ENCODE assay signal across 14 cellular contexts in genomic region chr14:76975051-76975450, GRCh38.
"Had no signal": no experiment of that assay in that cellular context is flagged by ENCODE, and none has a peak within 500 bp of the region (broad histone marks: within the 10 kb centered on the region; RNA-seq: fewer than 3 reads in every experiment).

No MANE protein-coding gene starts in this region.

- DNase-seq: activated CD4-positive, alpha-beta T cell treated with anti-CD3 and anti-CD28 coated beads for 48 hours; activated naive CD4-positive, alpha-beta T cell treated with anti-CD3 and anti-CD28 coated beads, Interleukin-2, amount 50 U/mL, for 16 hours; activated T-cell treated with anti-CD3 and anti-CD28 coated beads for 4 hours; adrenal gland; cerebellar nuclear complex; heart left ventricle; left colon; pancreas; stimulated activated CD4-positive, alpha-beta T cell treated with anti-CD3 and anti-CD28 coated beads, Interleukin-4, amount 100 ng/mL, for 24 hours; transverse colon had no signal

- ATAC-seq: heart left ventricle, left colon, pancreas, SK-N-SH treated with all-trans-retinoic acid at 6 μM for 48 hours had no signal

- H3K36me3 Mint-ChIP-seq: WTC11 had no signal

- H3K9me3 Mint-ChIP-seq: WTC11 had no signal

- H3K4me3 ChIP-seq: adrenal gland, esophagus muscularis mucosa, heart left ventricle, lung, pancreas, transverse colon had no signal

- H3K4me3 Mint-ChIP-seq: WTC11 had no signal
